In the genomic region with DNA sequence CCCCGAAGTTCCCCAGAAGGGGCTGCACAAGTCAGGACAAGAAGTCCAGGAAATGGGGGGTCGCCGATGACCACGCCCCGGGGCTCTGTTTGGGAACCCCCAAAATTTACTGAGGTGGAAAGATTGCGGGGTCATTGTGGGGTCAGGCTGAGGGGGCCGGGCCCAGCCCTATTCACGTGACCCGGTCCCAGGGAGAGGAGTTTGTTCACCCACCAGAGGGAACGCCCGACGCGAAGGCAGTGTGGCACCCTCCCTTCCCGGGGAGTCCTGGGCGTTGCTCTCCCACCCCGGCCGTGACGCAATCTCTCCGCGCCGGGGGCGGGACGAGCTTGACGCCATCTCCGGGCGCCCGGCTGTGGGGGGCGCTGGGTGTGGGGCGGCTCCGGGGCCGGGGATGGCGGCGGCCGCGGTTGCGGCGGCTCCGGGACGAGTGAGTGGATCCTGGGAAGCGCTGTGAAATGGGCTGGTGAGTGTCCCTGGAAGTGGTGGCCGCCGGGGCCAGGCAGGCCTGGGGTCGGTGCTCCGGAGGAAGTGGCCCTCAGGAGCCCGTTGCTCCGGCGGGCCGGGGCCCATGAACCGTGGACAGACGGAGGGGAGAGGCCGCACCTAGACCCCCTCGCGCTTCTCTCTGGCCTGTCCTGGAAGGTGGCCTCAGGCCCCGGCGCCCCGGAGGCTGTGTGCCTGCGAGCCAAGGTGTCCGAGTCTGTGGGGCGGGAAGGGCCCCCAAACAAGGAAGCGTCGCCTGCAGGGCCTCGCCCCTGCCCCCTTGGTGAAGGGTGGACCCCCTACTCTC, we compare ENCODE assay signal across 1 cellular context.
A peak's percentile ranks its signal among the peaks of the same experiment; 100 is the strongest.
TF ChIP-seq lines count a peak whose summit lies in the region.

ATXN1L (plus strand) TSS at position 338 of the 793 bp plus-strand sequence. CDS start 3,765 bp downstream, outside the sequence.

TF ChIP-seq in A549, 52 proteins besides CTCF, POLR2A, EP300 and RAD21 (continued from another document):
- TF ChIP-seq PBX3 (IDR thresholded peaks at IDR 0.05), result 0 out of 2 replicates have a peak, but pooled peaks have one; percentile 20
- TF ChIP-seq MAX (IDR thresholded peaks at IDR 0.05), result peak; percentile 67
- TF ChIP-seq NPAS2 (CRISPR knock-in tag; IDR thresholded peaks at IDR 0.05; ENCODE audit: borderline replicate concordance), result no peak
- TF ChIP-seq, protein P1, sequence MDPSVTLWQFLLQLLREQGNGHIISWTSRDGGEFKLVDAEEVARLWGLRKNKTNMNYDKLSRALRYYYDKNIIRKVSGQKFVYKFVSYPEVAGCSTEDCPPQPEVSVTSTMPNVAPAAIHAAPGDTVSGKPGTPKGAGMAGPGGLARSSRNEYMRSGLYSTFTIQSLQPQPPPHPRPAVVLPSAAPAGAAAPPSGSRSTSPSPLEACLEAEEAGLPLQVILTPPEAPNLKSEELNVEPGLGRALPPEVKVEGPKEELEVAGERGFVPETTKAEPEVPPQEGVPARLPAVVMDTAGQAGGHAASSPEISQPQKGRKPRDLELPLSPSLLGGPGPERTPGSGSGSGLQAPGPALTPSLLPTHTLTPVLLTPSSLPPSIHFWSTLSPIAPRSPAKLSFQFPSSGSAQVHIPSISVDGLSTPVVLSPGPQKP (IDR thresholded peaks at IDR 0.05; ENCODE audit: low read depth, low read length), result no peak
- TF ChIP-seq KDM1A (IDR thresholded peaks at IDR 0.05; ENCODE audit: low read depth), result no peak
- no peak for TF ChIP-seq RCOR1 (IDR thresholded peaks at IDR 0.05; ENCODE audit: low read depth, low read length)
- TF ChIP-seq ZNF302 (CRISPR knock-in tag; IDR thresholded peaks at IDR 0.05), result no peak
- TF ChIP-seq SMC3 (IDR thresholded peaks at IDR 0.05), result no peak; the same call in 2 of the 3 replicates
- TF ChIP-seq EHF (CRISPR knock-in tag; IDR thresholded peaks at IDR 0.05), result no peak
- peak; percentile 88 for TF ChIP-seq BCL3 (IDR thresholded peaks at IDR 0.05)
- TF ChIP-seq FOSL2 (IDR thresholded peaks at IDR 0.05), result no peak
- peak; percentile 43; the same call in 1 of the 2 replicates for TF ChIP-seq FOSL2 (CRISPR knock-in tag; IDR thresholded peaks at IDR 0.05)
- 0 out of 2 replicates have a peak, but pooled peaks have one; percentile 38 for TF ChIP-seq BHLHE40 (IDR thresholded peaks at IDR 0.05; ENCODE audit: low read depth, low read length)
- peak; percentile 75 for TF ChIP-seq KDM5A (IDR thresholded peaks at IDR 0.05)
- TF ChIP-seq RARB (CRISPR knock-in tag; IDR thresholded peaks at IDR 0.05), result peak; percentile 31; the same call in 1 of the 2 replicates
- TF ChIP-seq MAFK (IDR thresholded peaks at IDR 0.05; ENCODE audit: partially characterized antibody), result no peak
- no peak for TF ChIP-seq FOXS1 (CRISPR knock-in tag; IDR thresholded peaks at IDR 0.05)
- peak; percentile 53 to 83; a peak in 2 of 4 replicates for TF ChIP-seq CEBPB (IDR thresholded peaks at IDR 0.05)
- no peak for TF ChIP-seq JUNB (IDR thresholded peaks at IDR 0.05)
- no peak for TF ChIP-seq HOXB13 (CRISPR knock-in tag; IDR thresholded peaks at IDR 0.05; ENCODE audit: low read depth)
- no peak for TF ChIP-seq CHD4 (IDR thresholded peaks at IDR 0.05; ENCODE audit: borderline replicate concordance)
- TF ChIP-seq E2F6 (IDR thresholded peaks at IDR 0.05; ENCODE audit: borderline replicate concordance, low read depth), result no peak
- TF ChIP-seq USF2 (IDR thresholded peaks at IDR 0.05), result peak; percentile 76
- TF ChIP-seq MAZ (IDR thresholded peaks at IDR 0.05; ENCODE audit: borderline replicate concordance, low read depth, low read length), result peak; percentile 97
- peak; percentile 70 to 92 for TF ChIP-seq JUN (IDR thresholded peaks at IDR 0.05)
TF ChIP-seq in A549: peak in this region for 14.
